8 cellular contexts compared by ENCODE assay signal in genomic region chr5:157266286-157267007, GRCh38. TPM values are rescaled to one million over a fixed set of nuclear protein-coding genes. Genes with fewer than 3 reads are reported as not detected.
DNase-seq lines count a peak whose midpoint lies in the region; ATAC-seq and TF ChIP-seq lines count a peak whose summit lies in the region.

No MANE protein-coding gene starts in this region.

- CTCF ChIA-PET in Calu3 (lab: Charles Lee): interaction anchor here (1.2 kb wide), 1 partner anchor 17 kb away, joined by 3 read pairs; no protein-coding TSS in a partner anchor

- DNase-seq in Calu3 (peak; percentile 74), WERI-Rb-1 (peak; percentile 52), upper lobe of left lung (peak; percentile 56 to 91), dedifferentiated amniotic fluid mesenchymal stem cell (ENCODE audit: extremely low spot score) (no peak)

- peak overlapping the region; percentile 22 for H3K27ac Mint-ChIP-seq in Calu3 (ENCODE audit: unreplicated experiment)

- peak overlapping the region; percentile 52 to 63 for H3K9ac ChIP-seq in mucosa of rectum (ENCODE audit: low read depth in 1 of 2, low read length in 2 of 2)

- H3K36me3 ChIP-seq in WERI-Rb-1 (peaks cover 4% of the 10 kb centered on the region; the same call in 1 of the 2 replicates), ectodermal cell (ENCODE audit: control insufficient read depth, insufficient read depth, low read length) (no peaks in the 10 kb centered on the region), mucosa of rectum (ENCODE audit: control insufficient read depth in 2 of 2, insufficient read depth in 2 of 2, low read length in 2 of 2) (no peaks in the 10 kb centered on the region), upper lobe of left lung (no peaks in the 10 kb centered on the region)

- ATAC-seq in GM19455 (IDR thresholded peaks at IDR 0.05; ENCODE audit: unreplicated experiment): peak; percentile 64
- ATAC-seq in HG03460 (IDR thresholded peaks at IDR 0.05; ENCODE audit: unreplicated experiment): peak; percentile 44
- ATAC-seq in upper lobe of left lung (ENCODE audit: low FRiP score in 2 of 2): peak in 1 of 2 donors; percentile 54

- TF ChIP-seq CTCF in Calu3 (IDR thresholded peaks at IDR 0.05; ENCODE audit: unreplicated experiment) (peak; percentile 44), WERI-Rb-1 (IDR thresholded peaks at IDR 0.05; ENCODE audit: low read depth, low read length) (peak; percentile 25; the same call in 1 of the 2 replicates), upper lobe of left lung (IDR thresholded peaks at IDR 0.05) (peak in 2 of 6 experiments; percentile 5 to 10)

- no peaks in the 10 kb centered on the region for H3K9me3 Mint-ChIP-seq in Calu3 (ENCODE audit: low read depth, unreplicated experiment)

- H3K4me3 ChIP-seq in WERI-Rb-1 (ENCODE audit: low read depth, low read length) (peak overlapping the region; percentile 71), ectodermal cell (ENCODE audit: insufficient read depth, low read depth, low read length) (peak overlapping the region; percentile 71), mucosa of rectum (ENCODE audit: low read length in 2 of 2) (peak overlapping the region; percentile 69 to 74), upper lobe of left lung (peak overlapping the region; percentile 83 to 89 (median 87))

- peaks cover 3% of the 10 kb centered on the region for H3K27me3 Mint-ChIP-seq in Calu3 (ENCODE audit: unreplicated experiment)

- peaks cover 14% of the 10 kb centered on the region for H3K36me3 Mint-ChIP-seq in Calu3 (ENCODE audit: insufficient read depth, unreplicated experiment)

- H3K4me1 ChIP-seq in ectodermal cell (ENCODE audit: control insufficient read depth, insufficient read depth, low read length): peaks cover 18% of the 10 kb centered on the region
- peaks cover 5 to 23% of the 10 kb centered on the region in 2 donors for H3K4me1 ChIP-seq in mucosa of rectum (ENCODE audit: control insufficient read depth in 2 of 2, insufficient read depth in 2 of 2, low read length in 2 of 2)
- H3K4me1 ChIP-seq in upper lobe of left lung: peaks cover 18 to 61% (median 37%) of the 10 kb centered on the region in 4 donors

- no peaks in the 10 kb centered on the region for H3K9me3 ChIP-seq in WERI-Rb-1 (ENCODE audit: severe bottlenecking)
- no peaks in the 10 kb centered on the region for H3K9me3 ChIP-seq in ectodermal cell (ENCODE audit: control insufficient read depth, low read length)
- no peaks in the 10 kb centered on the region for H3K9me3 ChIP-seq in mucosa of rectum (ENCODE audit: control insufficient read depth in 2 of 2, low read length in 2 of 2)
- H3K9me3 ChIP-seq in upper lobe of left lung: no peaks in the 10 kb centered on the region

- TF ChIP-seq POLR2A in upper lobe of left lung (IDR thresholded peaks at IDR 0.05): no peak

- peak overlapping the region; percentile 95 for H3K4me3 Mint-ChIP-seq in Calu3 (ENCODE audit: low read depth, unreplicated experiment)

- 1 to 2% methylated on average over 62 of the region's 62 CpGs for WGBS in ectodermal cell, 2 experiments
- 8 to 40% methylated on average over 6 to 40 of the region's 62 CpGs for WGBS in upper lobe of left lung, 2 donors

- H3K4me1 Mint-ChIP-seq in Calu3 (ENCODE audit: low read depth, unreplicated experiment): peaks cover 15% of the 10 kb centered on the region

- TF ChIP-seq EP300 in upper lobe of left lung (IDR thresholded peaks at IDR 0.05): no peak

- intact Hi-C loops in Calu3 (cut with micrococcal nuclease; ENCODE audit: unreplicated experiment): loop anchor here (2.0 to 5.0 kb wide), 2 partner anchors 24 to 124 kb away; partner anchors contain the start of gene MED7

- H3K27me3 ChIP-seq in WERI-Rb-1 (ENCODE audit: insufficient read depth, low read depth, severe bottlenecking) (no peaks in the 10 kb centered on the region), ectodermal cell (ENCODE audit: control insufficient read depth, insufficient read depth, low read length, poor library complexity, severe bottlenecking) (peaks cover 19% of the 10 kb centered on the region), mucosa of rectum (ENCODE audit: control insufficient read depth in 2 of 2, insufficient read depth in 2 of 2, low read length in 2 of 2) (peaks cover 0 to 4% of the 10 kb centered on the region in 2 donors), upper lobe of left lung (no peaks in the 10 kb centered on the region)

- BruUV-seq in Calu3 (replicated peaks; lab: Mats Ljungman, UMichigan): no TSS peak

- peak overlapping the region; percentile 66 for H3K27ac ChIP-seq in WERI-Rb-1
- no peak overlapping the region for H3K27ac ChIP-seq in ectodermal cell (ENCODE audit: insufficient read depth, low read depth, low read length, poor library complexity, severe bottlenecking)
- H3K27ac ChIP-seq in mucosa of rectum (ENCODE audit: low read depth in 2 of 2, low read length in 2 of 2): peak overlapping the region; percentile 43 to 79
- peak overlapping the region; percentile 51 to 93 (median 75) for H3K27ac ChIP-seq in upper lobe of left lung

RNA-seq across cellular contexts. Expression of gene CYFIP2, which starts 0.5 kb away (rescaled TPM):
- total RNA-seq in Calu3 (2022) (37.8 and 38.8 TPM in 2 replicates), upper lobe of left lung (10 to 100 TPM; 39.6 to 71.8 (median 47.7) TPM)
- polyA plus RNA-seq in ectodermal cell (2013, experiment 1 of 4): 61.8 TPM
- 66.4 TPM for polyA plus RNA-seq in ectodermal cell (2013, experiment 2 of 4)
- 51.2 TPM for polyA plus RNA-seq in ectodermal cell (2013, experiment 3 of 4)
- polyA plus RNA-seq in ectodermal cell (2013, experiment 4 of 4): 57.0 TPM
